8 cellular contexts compared by ENCODE assay signal in genomic region chr5:141951341-141951781, GRCh38. TPM values are rescaled to one million over a fixed set of nuclear protein-coding genes. Genes with fewer than 3 reads are reported as not detected.
DNase-seq lines count a peak whose midpoint lies in the region; FAIRE-seq and TF ChIP-seq lines count a peak whose summit lies in the region.

No MANE protein-coding gene starts in this region.

- TF ChIP-seq EP300 in H1 (IDR thresholded peaks at IDR 0.05; ENCODE audit: borderline replicate concordance in 1 of 2, low read depth in 2 of 2, low read length in 2 of 2) = no peak

- POLR2A ChIA-PET in H1 (lab: Charles Lee; ENCODE audit: partially characterized antibody) = interaction anchor here (0.8 to 2.3 kb wide), 3 partner anchors 9 to 18 kb away, joined by 3 to 4 read pairs (median 3); partner anchors contain the start of gene RNF14

- no peak overlapping the region for H3K23ac ChIP-seq in H1 (ENCODE audit: insufficient read length)

- H3K4me3 Mint-ChIP-seq in HFFc6 = no peak overlapping the region

- no peaks in the 10 kb centered on the region for H3K36me3 Mint-ChIP-seq in HFFc6 (ENCODE audit: low read depth)

- H2BK12ac ChIP-seq in H1 (ENCODE audit: low read depth, low read length) = no peak overlapping the region

- H3K9ac ChIP-seq in SK-N-MC (ENCODE audit: insufficient read length) (no peak overlapping the region), H1 (replicated peaks in 1 of 4; ENCODE audit: extremely low read depth in 1 of 4, low read depth in 3 of 4, low read length in 3 of 4) (no peak overlapping the region)

- no peak overlapping the region for H3K18ac ChIP-seq in H1 (ENCODE audit: extremely low read depth, low read length)

- no peaks in the 10 kb centered on the region for H3K23me2 ChIP-seq in H1 (ENCODE audit: low read depth, low read length)

- peak overlapping the region; percentile 19; the same call in 1 of the 2 replicates for H4K8ac ChIP-seq in H1 (ENCODE audit: extremely low read depth, insufficient read depth, low read length)

- no peaks in the 10 kb centered on the region for H3K4me1 Mint-ChIP-seq in HFFc6 (ENCODE audit: low read depth)

- no peaks in the 10 kb centered on the region for H4K20me1 ChIP-seq in H1 (replicated peaks in 1 of 2; ENCODE audit: control insufficient read depth in 1 of 2, insufficient read depth in 2 of 2, low read length in 2 of 2)

- H3K79me2 ChIP-seq in H1 (ENCODE audit: control insufficient read depth in 1 of 2, insufficient read depth in 2 of 2, low read length in 2 of 2) = no peaks in the 10 kb centered on the region

- H3K56ac ChIP-seq in H1 (replicated peaks; ENCODE audit: insufficient read length, low read depth, low read length) = no peak overlapping the region

- H3K27ac Mint-ChIP-seq in HFFc6 = no peak overlapping the region

- H3K79me1 ChIP-seq in H1 (ENCODE audit: low read depth, low read length) = no peaks in the 10 kb centered on the region

- FAIRE-seq in GM18507 (lab: Jason Lieb, UNC) = peak; percentile 75
- FAIRE-seq in H1 (lab: Jason Lieb, UNC) = peak; percentile 95

- no peak overlapping the region for H3K4me2 ChIP-seq in H1 (ENCODE audit: insufficient read depth in 1 of 2, low read depth in 2 of 2, low read length in 2 of 2)

- no peak overlapping the region for H3K14ac ChIP-seq in H1 (ENCODE audit: insufficient read length)

- TF ChIP-seq CTCF in HFFc6 (IDR thresholded peaks at IDR 0.05) = peak; percentile 64
- TF ChIP-seq CTCF in H1 (IDR thresholded peaks at IDR 0.05; ENCODE audit: control extremely low read depth in 1 of 3, insufficient read depth in 1 of 3, low read depth in 1 of 3, low read length in 3 of 3) = peak; percentile 80 to 98 (median 93)

- no peaks in the 10 kb centered on the region for H3K9me3 Mint-ChIP-seq in HFFc6

- H3K27me3 Mint-ChIP-seq in HFFc6 (ENCODE audit: insufficient read depth) = peaks cover 15% of the 10 kb centered on the region

- H2BK5ac ChIP-seq in H1 (ENCODE audit: low read depth, low read length) = no peak overlapping the region

- 49% methylated on average over 9 of the region's 9 CpGs; no CpG with 5 or more reads in 1 of the 2 experiments for WGBS in H1 (ENCODE audit: extremely low coverage in 1 of 2, insufficient coverage in 1 of 2, insufficient read length in 1 of 2, insufficient replicate concordance in 2 of 2, low coverage in 1 of 2, low lambda C conversion rate in 2 of 2, missing lambda C conversion rate in 1 of 2), 2 experiments

- TF ChIP-seq RAD21 in H1 (IDR thresholded peaks at IDR 0.05 in 1 of 2, conservative IDR thresholded peaks at IDR 0.05 in 1 of 2; ENCODE audit: low read depth in 2 of 2, low read length in 2 of 2) = peak; percentile 45 to 63

- no peak overlapping the region for H2BK15ac ChIP-seq in H1 (ENCODE audit: low read length)

- H3K4me1 ChIP-seq in H1 (replicated peaks in 1 of 4; ENCODE audit: control insufficient read depth in 3 of 4, insufficient read depth in 4 of 4, low read length in 3 of 4) = peaks cover 0 to 3% (median under 1%) of the 10 kb centered on the region in 4 experiments; a peak in 3 of 7 replicates

- H3K27me3 ChIP-seq in H1 (replicated peaks in 1 of 4; ENCODE audit: control insufficient read depth in 3 of 4, extremely low read depth in 1 of 4, insufficient read depth in 3 of 4, low read length in 3 of 4) = no peaks in the 10 kb centered on the region; a peak in 1 of 7 replicates

- H2BK120ac ChIP-seq in H1 (replicated peaks; ENCODE audit: low read depth, low read length) = no peak overlapping the region

- H2BK20ac ChIP-seq in H1 (ENCODE audit: low read length) = no peak overlapping the region

- H3K27ac ChIP-seq in SK-N-MC (no peak overlapping the region), H1 (ENCODE audit: low read depth, low read length) (no peak overlapping the region)

- H4K5ac ChIP-seq in H1 (ENCODE audit: insufficient read length, low read depth, low read length) = no peak overlapping the region

- CTCF ChIA-PET in H1 (lab: Charles Lee; ENCODE audit: partially characterized antibody) = interaction anchor here (0.7 to 13.3 kb wide), 26 partner anchors 9 to 470 kb away, joined by 3 to 324 read pairs (median 4); partner anchors contain the start of genes DELE1 and RNF14

- DNase-seq in GM18507 (ENCODE audit: extremely low spot score, insufficient read length, low read depth) (peak; percentile 33), HFFc6 (no peak), SK-N-MC (ENCODE audit: low read depth, low spot score) (no peak), H1 (ENCODE audit: low read depth in 1 of 2, low spot score in 2 of 2) (peak; percentile 50 to 82), SW 1271 (lab: John Stamatoyannopoulos, UW) (no peak), NCI-H510A treated with DMSO at 0.1 percent for 48 hours (lab: John Stamatoyannopoulos, UW) (no peak), NOMO-1 treated with dmso at 0.1 percent for 144 hours (lab: John Stamatoyannopoulos, UW; ENCODE audit: unreplicated experiment) (no peak)
- DNase-seq in stimulated activated CD4-positive, alpha-beta T cell treated with anti-CD3 and anti-CD28 coated beads, Interleukin-4, amount 100 ng/mL, for 1 hour = peak; percentile 26

- no peak overlapping the region for H4K91ac ChIP-seq in H1 (replicated peaks; ENCODE audit: insufficient read length, low read length)

- no peak overlapping the region for H2AFZ ChIP-seq in H1 (ENCODE audit: low read length)

- H3K4me3 ChIP-seq in SK-N-MC (peak overlapping the region; percentile 59), H1 (ENCODE audit: extremely low read depth in 1 of 4, insufficient read depth in 2 of 4, low read depth in 3 of 4, low read length in 4 of 4) (no peak overlapping the region)

- no peaks in the 10 kb centered on the region for H3K36me3 ChIP-seq in SK-N-MC (ENCODE audit: insufficient read depth, low read length)
- H3K36me3 ChIP-seq in H1 (ENCODE audit: control insufficient read depth in 2 of 4, insufficient read depth in 4 of 4, low read length in 3 of 4) = no peaks in the 10 kb centered on the region

- H3K4ac ChIP-seq in H1 (replicated peaks; ENCODE audit: insufficient read length, low read depth, low read length) = no peak overlapping the region

- TF ChIP-seq POLR2A in H1 (IDR thresholded peaks at IDR 0.05; ENCODE audit: control extremely low read depth in 1 of 2, low read depth in 2 of 2, low read length in 2 of 2) = no peak

- H3K9me3 ChIP-seq in SK-N-MC (ENCODE audit: low read depth, low read length) (no peaks in the 10 kb centered on the region), H1 (ENCODE audit: insufficient read depth in 2 of 2, low read depth in 1 of 2, low read length in 1 of 2) (no peaks in the 10 kb centered on the region)

- H2AK5ac ChIP-seq in H1 (ENCODE audit: low read depth, low read length) = no peak overlapping the region

TF ChIP-seq in H1, 55 proteins besides CTCF, POLR2A, EP300 and RAD21 (continues in another document):
- no peak for TF ChIP-seq E2F6 (IDR thresholded peaks at IDR 0.05)
- no peak for TF ChIP-seq CBX8 (IDR thresholded peaks at IDR 0.05; ENCODE audit: borderline replicate concordance, low read depth, low read length)
- TF ChIP-seq TBP (IDR thresholded peaks at IDR 0.05; ENCODE audit: low read depth, low read length) = no peak
- peak; percentile 69; the same call in 1 of the 2 replicates for TF ChIP-seq CREB1 (IDR thresholded peaks at IDR 0.05)
- TF ChIP-seq NRF1 (IDR thresholded peaks at IDR 0.05; ENCODE audit: low read depth, low read length) = no peak
- TF ChIP-seq PHF8 (conservative IDR thresholded peaks at IDR 0.05; ENCODE audit: low read depth, low read length) = no peak

RNA-seq across cellular contexts. Expression of gene PCDH12, which starts 6.6 kb away (rescaled TPM):
- under 1 TPM in 4 of 6 experiments, not detected in 2; 0.02 to 0.71 (median 0.08) TPM for total RNA-seq in HFFc6 (2021; fragmentation: NEBNext Ultra II Directional; extraction: Animal tissue kit (Norgen Biotek cat#: 25700))
- 0.17 and 0.21 TPM in 2 replicates for total RNA-seq in H1 (2021; fragmentation: NEBNext Ultra II Directional; extraction: Animal tissue kit (Norgen Biotek cat#: 25700))
- 0.05 and 0.06 TPM in 2 replicates for polyA plus RNA-seq in H1 (2011; rRNA removed)
- 0.05 TPM for polyA plus RNA-seq in H1 (2011; cell fraction: cytosol; rRNA removed)
- polyA plus RNA-seq in H1 (2011; cell fraction: nucleus; rRNA removed) = 0.26 TPM
- polyA plus RNA-seq in H1 (2012, experiment 1 of 2) = 0.31 to 0.47 TPM (median 0.35 TPM) in 4 replicates
- polyA plus RNA-seq in H1 (2012, experiment 2 of 2) = 0.09 TPM
- polyA plus RNA-seq in H1 (2013, experiment 1 of 2) = 0.14 TPM
- 0.26 TPM for polyA plus RNA-seq in H1 (2013, experiment 2 of 2)
- polyA minus RNA-seq in H1 (2011; rRNA and poly(A)+ RNA removed) = 0.06 and 0.49 TPM in 2 replicates
- polyA minus RNA-seq in H1 (2011; cell fraction: cytosol; rRNA and poly(A)+ RNA removed) = not detected
- polyA minus RNA-seq in H1 (2011; cell fraction: nucleus; rRNA and poly(A)+ RNA removed) = 0.10 TPM

RNA-seq across cellular contexts. Expression of gene RNF14, which starts 17.5 kb away (rescaled TPM):
- total RNA-seq in HFFc6 (2021; fragmentation: NEBNext Ultra II Directional; extraction: Animal tissue kit (Norgen Biotek cat#: 25700)) = 10 to 100 TPM; 56.0 to 65.5 (median 63.0) TPM
- 19.6 and 20.2 TPM in 2 replicates for total RNA-seq in H1 (2021; fragmentation: NEBNext Ultra II Directional; extraction: Animal tissue kit (Norgen Biotek cat#: 25700))
- polyA plus RNA-seq in H1 (2011; rRNA removed) = 4.4 and 4.7 TPM in 2 replicates
- 8.1 TPM for polyA plus RNA-seq in H1 (2011; cell fraction: cytosol; rRNA removed)
- 9.2 TPM for polyA plus RNA-seq in H1 (2011; cell fraction: nucleus; rRNA removed)
- 10.2 to 20.8 TPM (median 13.4 TPM) in 4 replicates for polyA plus RNA-seq in H1 (2012, experiment 1 of 2)
- polyA plus RNA-seq in H1 (2012, experiment 2 of 2) = 2.8 TPM
- 9.4 TPM for polyA plus RNA-seq in H1 (2013, experiment 1 of 2)
- polyA plus RNA-seq in H1 (2013, experiment 2 of 2) = 9.6 TPM
- polyA minus RNA-seq in H1 (2011; rRNA and poly(A)+ RNA removed) = 17.2 and 19.1 TPM in 2 replicates
- 10.4 TPM for polyA minus RNA-seq in H1 (2011; cell fraction: cytosol; rRNA and poly(A)+ RNA removed)
- polyA minus RNA-seq in H1 (2011; cell fraction: nucleus; rRNA and poly(A)+ RNA removed) = 12.9 TPM

RNA-seq across cellular contexts. Expression of gene DELE1, which starts 27.7 kb away (rescaled TPM):
- total RNA-seq in HFFc6 (2021; fragmentation: NEBNext Ultra II Directional; extraction: Animal tissue kit (Norgen Biotek cat#: 25700)) = 10 to 100 TPM; 44.4 to 54.2 (median 46.7) TPM
- 59.6 and 61.4 TPM in 2 replicates for total RNA-seq in H1 (2021; fragmentation: NEBNext Ultra II Directional; extraction: Animal tissue kit (Norgen Biotek cat#: 25700))
- polyA plus RNA-seq in H1 (2011; rRNA removed) = 114 and 132 TPM in 2 replicates
- 98.7 TPM for polyA plus RNA-seq in H1 (2011; cell fraction: cytosol; rRNA removed)
- polyA plus RNA-seq in H1 (2011; cell fraction: nucleus; rRNA removed) = 310 TPM
- 71.4 to 88.2 TPM (median 72.4 TPM) in 4 replicates for polyA plus RNA-seq in H1 (2012, experiment 1 of 2)
- polyA plus RNA-seq in H1 (2012, experiment 2 of 2) = 49.9 TPM
- 46.8 TPM for polyA plus RNA-seq in H1 (2013, experiment 1 of 2)
- 41.4 TPM for polyA plus RNA-seq in H1 (2013, experiment 2 of 2)
- polyA minus RNA-seq in H1 (2011; rRNA and poly(A)+ RNA removed) = 84.7 and 92.9 TPM in 2 replicates
- polyA minus RNA-seq in H1 (2011; cell fraction: cytosol; rRNA and poly(A)+ RNA removed) = 35.0 TPM
- 93.7 TPM for polyA minus RNA-seq in H1 (2011; cell fraction: nucleus; rRNA and poly(A)+ RNA removed)

Comparison
In these comparisons a context has a peak if more than half of its experiments do, and no peak if none do; other contexts are left out.
1. DNase-seq: peak in GM18507 (single experiment), H1 (2 of 2) and stimulated activated CD4-positive, alpha-beta T cell treated with anti-CD3 and anti-CD28 coated beads, Interleukin-4, amount 100 ng/mL, for 1 hour (single experiment); none in HFFc6 (single experiment), SK-N-MC (single experiment), SW 1271 (0 of 2), NCI-H510A treated with DMSO at 0.1 percent for 48 hours (single experiment) and NOMO-1 treated with dmso at 0.1 percent for 144 hours (single experiment).